30 cellular contexts compared by ENCODE assay signal in the genomic region with DNA sequence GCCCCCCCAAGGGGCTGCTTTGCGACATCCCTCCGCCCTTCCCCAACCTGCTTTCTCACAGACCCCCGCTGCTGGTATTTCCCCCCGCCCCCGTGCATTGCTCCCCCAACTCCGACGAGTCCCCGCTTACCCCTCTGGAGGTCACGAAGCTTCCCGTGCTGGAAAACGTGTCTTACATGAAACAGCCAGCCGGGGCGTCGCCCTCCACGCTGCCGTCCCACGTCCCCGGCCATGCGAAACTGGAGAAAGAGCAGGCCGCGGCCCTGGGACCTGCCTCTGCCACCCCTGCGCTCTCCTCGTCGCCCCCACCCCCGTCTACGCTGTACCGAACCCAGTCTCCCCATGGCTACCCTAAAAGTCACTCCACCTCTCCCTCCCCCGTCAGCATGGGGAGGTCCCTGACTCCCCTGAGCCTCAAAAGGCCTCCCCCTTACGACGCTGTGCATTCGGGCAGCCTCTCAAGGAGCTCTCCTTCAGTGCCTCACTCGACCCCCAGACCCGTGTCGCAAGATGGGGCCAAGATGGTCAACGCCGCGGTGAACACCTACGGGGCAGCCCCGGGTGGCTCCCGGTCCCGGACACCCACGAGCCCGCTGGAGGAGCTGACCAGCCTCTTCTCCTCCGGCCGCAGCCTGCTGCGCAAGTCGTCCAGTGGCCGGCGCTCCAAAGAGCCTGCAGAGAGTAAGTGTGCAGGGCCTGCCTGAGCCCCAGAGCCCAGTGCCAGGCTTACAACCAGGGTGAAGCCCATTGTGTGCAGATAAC.
"Had no signal": no experiment of that assay in that cellular context is flagged by ENCODE, and none has a peak within 500 bp of the region (broad histone marks: within the 10 kb centered on the region; RNA-seq: fewer than 3 reads in every experiment).

No MANE protein-coding gene starts in this region.

- H3K36me3 Mint-ChIP-seq: activated CD4-positive, alpha-beta memory T cell treated with anti-CD3 and anti-CD28 coated beads for 36 hours; activated naive CD8-positive, alpha-beta T cell treated with anti-CD3 and anti-CD28 coated beads for 36 hours; immature natural killer cell had no signal

- H3K4me3 Mint-ChIP-seq: activated CD4-positive, alpha-beta memory T cell treated with anti-CD3 and anti-CD28 coated beads for 36 hours; activated naive CD4-positive, alpha-beta T cell treated with anti-CD3 and anti-CD28 coated beads for 36 hours; activated naive CD8-positive, alpha-beta T cell treated with anti-CD3 and anti-CD28 coated beads for 36 hours; activated T-helper 1 cell treated with anti-CD3 and anti-CD28 coated beads, Interleukin-12 subunit alpha, Interleukin-12 subunit beta, Interleukin-2, Interleukin-4 antibody, amounts not matched to agents 30 ng/mL and 10 ng/mL and 1 ng/mL, durations not matched to agents 14 hours and 24 hours and 36 hours; brain; immature natural killer cell; nephron progenitor cell; T-helper 1 cell treated with Interleukin-12 subunit alpha and Interleukin-12 subunit beta and Interleukin-4 antibody, amounts not matched to agents 30 μg/mL and 1 μg/mL, for 36 hours had no signal

- ATAC-seq: gastroesophageal sphincter, mucosa of descending colon had no signal

- H3K9me3 ChIP-seq: adrenal gland, ascending aorta, gastroesophageal sphincter, mucosa of descending colon, ovary, prostate gland, tibial nerve had no signal

- H3K4me1 Mint-ChIP-seq: activated naive CD8-positive, alpha-beta T cell treated with anti-CD3 and anti-CD28 coated beads for 36 hours; immature natural killer cell; nephron progenitor cell had no signal

- H3K27ac Mint-ChIP-seq: activated CD4-positive, alpha-beta memory T cell treated with anti-CD3 and anti-CD28 coated beads for 36 hours; activated naive CD4-positive, alpha-beta T cell treated with anti-CD3 and anti-CD28 coated beads for 36 hours; activated naive CD8-positive, alpha-beta T cell treated with anti-CD3 and anti-CD28 coated beads for 36 hours; activated T-helper 1 cell treated with anti-CD3 and anti-CD28 coated beads, Interleukin-12 subunit alpha, Interleukin-12 subunit beta, Interleukin-2, Interleukin-4 antibody, amounts not matched to agents 30 ng/mL and 10 ng/mL and 1 ng/mL, durations not matched to agents 14 hours and 24 hours and 36 hours; immature natural killer cell; T-helper 1 cell treated with Interleukin-12 subunit alpha and Interleukin-12 subunit beta and Interleukin-4 antibody, amounts not matched to agents 30 μg/mL and 1 μg/mL, for 36 hours had no signal

- H3K27ac ChIP-seq: adrenal gland, ascending aorta, cardiac muscle cell, coronary artery, dorsolateral prefrontal cortex, gastroesophageal sphincter, ovary, prostate gland, tibial nerve, VCaP had no signal

- H3K27me3 ChIP-seq: adrenal gland, ascending aorta, dorsolateral prefrontal cortex, gastroesophageal sphincter, ovary, tibial nerve had no signal

- H3K36me3 ChIP-seq: adrenal gland, ascending aorta, cardiac muscle cell, gastroesophageal sphincter, ovary, prostate gland, tibial nerve had no signal

- H3K4me3 ChIP-seq: adrenal gland, ascending aorta, cardiac muscle cell, coronary artery, dorsolateral prefrontal cortex, gastroesophageal sphincter, mucosa of descending colon, ovary, prostate gland, tibial nerve had no signal

- DNase-seq: activated CD4-positive, alpha-beta memory T cell treated with anti-CD3 and anti-CD28 coated beads for 36 hours; activated CD4-positive, alpha-beta T cell treated with anti-CD3 and anti-CD28 coated beads for 4 hours; activated CD8-positive, alpha-beta memory T cell treated with anti-CD3 and anti-CD28 coated beads, Interleukin-2, amount 50 U/mL, for 4 hours; activated effector memory CD4-positive, alpha-beta T cell treated with anti-CD3 and anti-CD28 coated beads, Interleukin-2, amount 50 U/mL, for 16 hours; activated naive CD4-positive, alpha-beta T cell treated with anti-CD3 and anti-CD28 coated beads for 36 hours; activated naive CD8-positive, alpha-beta T cell treated with anti-CD3 and anti-CD28 coated beads for 36 hours; activated T-cell treated with anti-CD3 and anti-CD28 coated beads, Interleukin-2, amount 50 U/mL, for 1 hour; adrenal gland; cerebellar nuclear complex; effector memory CD4-positive, alpha-beta T cell; head of caudate nucleus; hippocampal formation; immature natural killer cell; nephron progenitor cell; ovary; stimulated activated naive CD4-positive, alpha-beta T cell treated with Interleukin-2 at 50 U/mL for 16 hours; SW 1271; T-helper 9 cell had no signal

- H3K4me1 ChIP-seq: adrenal gland, ascending aorta, gastroesophageal sphincter, prostate gland, tibial nerve had no signal

- H3K9me3 Mint-ChIP-seq: activated CD4-positive, alpha-beta memory T cell treated with anti-CD3 and anti-CD28 coated beads for 36 hours; activated naive CD4-positive, alpha-beta T cell treated with anti-CD3 and anti-CD28 coated beads for 36 hours; activated naive CD8-positive, alpha-beta T cell treated with anti-CD3 and anti-CD28 coated beads for 36 hours; activated T-helper 1 cell treated with anti-CD3 and anti-CD28 coated beads, Interleukin-12 subunit alpha, Interleukin-12 subunit beta, Interleukin-2, Interleukin-4 antibody, amounts not matched to agents 30 ng/mL and 10 ng/mL and 1 ng/mL, durations not matched to agents 14 hours and 24 hours and 36 hours; brain; immature natural killer cell; T-helper 1 cell treated with Interleukin-12 subunit alpha and Interleukin-12 subunit beta and Interleukin-4 antibody, amounts not matched to agents 30 μg/mL and 1 μg/mL, for 36 hours had no signal
